Comparison of ENCODE assay signal across 30 cellular contexts in genomic region chr12:64253356-64253755, GRCh38. TPM values are rescaled to one million over a fixed set of nuclear protein-coding genes. Genes with fewer than 3 reads are reported as not detected.
DNase-seq lines count a peak whose midpoint lies in the region; ATAC-seq, FAIRE-seq and TF ChIP-seq lines count a peak whose summit lies in the region.
"Had no signal": no experiment of that assay in that cellular context is flagged by ENCODE, and none has a peak within 500 bp of the region (broad histone marks: within the 10 kb centered on the region; RNA-seq: fewer than 3 reads in every experiment).

No MANE protein-coding gene starts in this region.

- H3K27ac ChIP-seq in esophagus muscularis mucosa (replicated peaks in 1 of 4) (peak overlapping the region in 3 of 4 donors; percentile 15 to 41 (median 38)), substantia nigra (ENCODE audit: low read depth, low read length, poor library complexity, severe bottlenecking) (peak overlapping the region; percentile 3)
- H3K27ac ChIP-seq: BLaER1, colonic mucosa, foreskin keratinocyte, neutrophil, thoracic aorta, WERI-Rb-1 had no signal

- FAIRE-seq in H54 (lab: Jason Lieb, UNC), result no peak
- FAIRE-seq: HepG2 had no signal

- no peaks in the 10 kb centered on the region for H4K20me1 ChIP-seq in Loucy (ENCODE audit: insufficient read depth, low read length, poor library complexity, severe bottlenecking)
- H4K20me1 ChIP-seq: BLaER1 had no signal

- TF ChIP-seq EP300 in esophagus muscularis mucosa (IDR thresholded peaks at IDR 0.05), result no peak

- TF ChIP-seq POLR2A in esophagus muscularis mucosa (IDR thresholded peaks at IDR 0.05; ENCODE audit: low read depth) (no peak), H54 (IDR thresholded peaks at IDR 0.05; ENCODE audit: low read depth, low read length) (no peak)

- peak overlapping the region; percentile 59; the same call in 1 of the 2 replicates for H2AFZ ChIP-seq in Loucy (ENCODE audit: low read length)

- H3K4me3 ChIP-seq in Loucy (ENCODE audit: low read length, poor library complexity, severe bottlenecking) (no peak overlapping the region), esophagus muscularis mucosa (no peak overlapping the region)
- H3K4me3 ChIP-seq: BLaER1, colonic mucosa, sigmoid colon, thoracic aorta had no signal

- no peaks in the 10 kb centered on the region for H3K27me3 ChIP-seq in Loucy (ENCODE audit: insufficient read depth, low read length, poor library complexity, severe bottlenecking)
- H3K27me3 ChIP-seq in esophagus muscularis mucosa, result no peaks in the 10 kb centered on the region
- H3K27me3 ChIP-seq: BLaER1, colonic mucosa, foreskin keratinocyte, neutrophil, sigmoid colon had no signal

- no peaks in the 10 kb centered on the region for H3K9me2 ChIP-seq in Loucy (replicated peaks; ENCODE audit: low read depth, low read length)

- TF ChIP-seq CTCF in Loucy (conservative IDR thresholded peaks at IDR 0.05; ENCODE audit: low read length) (no peak), esophagus muscularis mucosa (IDR thresholded peaks at IDR 0.05) (no peak)

- no peak overlapping the region for H3K9ac ChIP-seq in Loucy (ENCODE audit: low read depth, low read length, poor library complexity, severe bottlenecking)
- H3K9ac ChIP-seq: BLaER1 had no signal

- no peaks in the 10 kb centered on the region for H3K79me2 ChIP-seq in Loucy (ENCODE audit: insufficient read depth, low read length)

- H3K4me2 ChIP-seq in Loucy (ENCODE audit: low read depth, low read length, poor library complexity, severe bottlenecking), result no peak overlapping the region
- H3K4me2 ChIP-seq: BLaER1 had no signal

- H3K9me3 ChIP-seq in Loucy (ENCODE audit: insufficient read depth, low read depth, low read length) (no peaks in the 10 kb centered on the region), esophagus muscularis mucosa (no peaks in the 10 kb centered on the region)
- H3K9me3 ChIP-seq: BLaER1, Caco-2, colonic mucosa, neutrophil, sigmoid colon, thoracic aorta had no signal

- ATAC-seq in GM18907 (IDR thresholded peaks at IDR 0.05; ENCODE audit: unreplicated experiment), result peak; percentile 60
- ATAC-seq: effector memory CD8-positive, alpha-beta T cell; foreskin keratinocyte; HepG2; Panc1; stimulated activated naive B cell treated with anti-CD40 and anti-IgM and Interleukin-4, amounts not matched to agents 10 μg/mL and 1 μg/mL and 100 μg/mL, for 72 hours had no signal

- no peaks in the 10 kb centered on the region for H3K36me3 ChIP-seq in Loucy (ENCODE audit: insufficient read depth, low read length)
- no peaks in the 10 kb centered on the region for H3K36me3 ChIP-seq in esophagus muscularis mucosa
- H3K36me3 ChIP-seq: BLaER1, colonic mucosa, neutrophil, sigmoid colon, thoracic aorta, WERI-Rb-1 had no signal

- WGBS in esophagus muscularis mucosa, result 56% methylated on average over 1 of the region's 1 CpG

- no peaks in the 10 kb centered on the region for H3F3A ChIP-seq in Loucy (ENCODE audit: low read depth)

- intact Hi-C loops in esophagus muscularis mucosa (cut with DNase I), result no loop called here

- H3K4me1 ChIP-seq in Loucy (ENCODE audit: insufficient read depth, low read length, poor library complexity, severe bottlenecking), result no peaks in the 10 kb centered on the region
- peaks cover 0 to 2% (median 0%) of the 10 kb centered on the region in 4 donors for H3K4me1 ChIP-seq in esophagus muscularis mucosa
- H3K4me1 ChIP-seq: BLaER1, Caco-2, colonic mucosa, foreskin keratinocyte, sigmoid colon had no signal

- DNase-seq in esophagus muscularis mucosa (ENCODE audit: extremely low spot score), result no peak
- no peak for DNase-seq in substantia nigra (lab: John Stamatoyannopoulos, UW)
- DNase-seq in H54 (ENCODE audit: insufficient read length, low spot score), result no peak
- DNase-seq in activated T-cell treated with anti-CD3 and anti-CD28 coated beads, Interleukin-2, amount 50 U/mL, for 1 hour, result no peak
- no peak for DNase-seq in H4 (ENCODE audit: low spot score)
- DNase-seq in activated naive CD4-positive, alpha-beta T cell treated with anti-CD3 and anti-CD28 coated beads, Interleukin-2, amount 50 U/mL, for 16 hours, result no peak
- DNase-seq: activated CD4-positive, alpha-beta T cell treated with anti-CD3 and anti-CD28 coated beads, Interleukin-2, amount 10 ng/mL, durations not matched to agents 7 days and 5 days; activated naive CD4-positive, alpha-beta T cell treated with Interleukin-2 at 50 U/mL for 16 hours; amniotic stem cell; Caco-2; colonic mucosa; DND-41; effector memory CD8-positive, alpha-beta T cell; foreskin keratinocyte; kidney glomerular epithelial cell; mesendoderm; NCI-H1105; NCI-H2029; NCI-H526 treated with DMSO at 0.1 percent for 48 hours; SHP77; sigmoid colon; stimulated activated naive B cell treated with anti-CD40 and anti-IgM and Interleukin-4, amounts not matched to agents 10 μg/mL and 1 μg/mL and 100 μg/mL, for 72 hours; WERI-Rb-1 had no signal

RNA-seq across cellular contexts. Expression of gene KICS2, which starts 31.3 kb away (rescaled TPM):
- total RNA-seq in esophagus muscularis mucosa, result 1 to 10 TPM; 4.5 to 8.8 (median 6.4) TPM
- 3.2 and 5.3 TPM in 2 replicates for total RNA-seq in H4 (2014; rRNA removed; shearing (Covaris generic))
